Comparison of ENCODE assay signal across 11 cellular contexts in the genomic region with DNA sequence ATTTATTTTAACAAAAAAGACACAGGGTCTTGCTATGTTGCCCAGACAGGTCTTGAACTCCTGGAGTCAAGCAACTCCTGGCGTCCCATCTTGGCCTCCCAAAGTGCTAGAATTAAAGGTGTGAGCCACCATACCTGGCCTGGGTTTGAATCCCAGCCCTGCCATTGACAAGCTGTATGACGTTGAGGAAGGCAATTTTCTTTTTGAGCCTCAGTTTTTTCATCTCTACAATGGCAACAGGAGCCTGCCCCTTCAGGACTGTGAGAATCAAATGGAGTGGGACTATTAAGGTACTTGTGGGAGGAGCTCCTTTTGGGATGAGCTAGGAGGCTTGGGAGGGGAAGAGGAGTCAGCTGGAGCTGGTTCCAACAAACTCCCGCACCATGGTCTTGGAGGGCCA. TPM values are rescaled to one million over a fixed set of nuclear protein-coding genes. Genes with fewer than 3 reads are reported as not detected.
DNase-seq lines count a peak whose midpoint lies in the region; ATAC-seq and TF ChIP-seq lines count a peak whose summit lies in the region.
"Had no signal": no experiment of that assay in that cellular context is flagged by ENCODE, and none has a peak within 500 bp of the region (broad histone marks: within the 10 kb centered on the region; RNA-seq: fewer than 3 reads in every experiment).

No MANE protein-coding gene starts in this region.

- H3K79me2 ChIP-seq in osteoblast (ENCODE audit: insufficient read depth, low read length), result peaks cover 22% of the 10 kb centered on the region

- no peak overlapping the region for H2AFZ ChIP-seq in osteoblast (ENCODE audit: low read length)

- no peaks in the 10 kb centered on the region for H3K27me3 ChIP-seq in osteoblast (ENCODE audit: insufficient read depth, low read length)

- no peaks in the 10 kb centered on the region for H3K36me3 ChIP-seq in KOPT-K1 (ENCODE audit: insufficient read depth, low read length)
- H3K36me3 ChIP-seq in osteoblast (ENCODE audit: insufficient read depth, low read length), result no peaks in the 10 kb centered on the region
- H3K36me3 ChIP-seq: WERI-Rb-1 had no signal

- peaks cover 78% of the 10 kb centered on the region for H3K4me1 ChIP-seq in osteoblast (ENCODE audit: insufficient read depth, low read length)

- DNase-seq in coronary artery (ENCODE audit: low spot score) (peak; percentile 65), osteoblast (ENCODE audit: insufficient read length, low spot score, missing footprints) (no peak), NCI-H2171 (lab: John Stamatoyannopoulos, UW) (no peak)
- DNase-seq: SIG-M5, WERI-Rb-1 had no signal

- no peak overlapping the region for H3K4me2 ChIP-seq in osteoblast (ENCODE audit: insufficient read depth, low read length)

- no peak overlapping the region for H3K4me3 ChIP-seq in coronary artery
- H3K4me3 ChIP-seq in osteoblast (ENCODE audit: insufficient read depth, low read length), result no peak overlapping the region
- H3K4me3 ChIP-seq: GM12878 had no signal

- H3K9me3 ChIP-seq in KOPT-K1 (ENCODE audit: insufficient read depth, low read length, poor library complexity, severe bottlenecking), result no peaks in the 10 kb centered on the region
- H3K9me3 ChIP-seq in osteoblast (ENCODE audit: low read depth, low read length), result no peaks in the 10 kb centered on the region

- peak overlapping the region; percentile 69 for H3K27ac ChIP-seq in 22Rv1
- peak overlapping the region; percentile 64 for H3K27ac ChIP-seq in KOPT-K1 (ENCODE audit: low read depth, low read length, poor library complexity, severe bottlenecking)
- peak overlapping the region; percentile 81 to 92 for H3K27ac ChIP-seq in coronary artery
- H3K27ac ChIP-seq in osteoblast (ENCODE audit: low read depth, low read length), result peak overlapping the region; percentile 36
- H3K27ac ChIP-seq: WERI-Rb-1 had no signal

- TF ChIP-seq CTCF in 22Rv1 (IDR thresholded peaks at IDR 0.05) (no peak), coronary artery (IDR thresholded peaks at IDR 0.05) (no peak), osteoblast (IDR thresholded peaks at IDR 0.05; ENCODE audit: extremely low read depth, low read depth, low read length) (no peak)

- ATAC-seq in GM21515 (IDR thresholded peaks at IDR 0.05; ENCODE audit: unreplicated experiment), result no peak
- no peak for ATAC-seq in HG03378 (IDR thresholded peaks at IDR 0.05; ENCODE audit: unreplicated experiment)
- no peak for ATAC-seq in HG03432 (IDR thresholded peaks at IDR 0.05; ENCODE audit: unreplicated experiment)
- ATAC-seq: GM12878 had no signal

- peaks cover 8% of the 10 kb centered on the region for H4K20me1 ChIP-seq in osteoblast (ENCODE audit: insufficient read depth, low read length)

RNA-seq across cellular contexts. Expression of gene RARA, which starts 6.2 kb away (rescaled TPM):
- 31.1 and 32.4 TPM in 2 replicates for total RNA-seq in osteoblast

RNA-seq across cellular contexts. Expression of gene CDC6, which starts 27.5 kb away (rescaled TPM):
- 5.1 and 8.3 TPM in 2 replicates for total RNA-seq in osteoblast

RNA-seq across cellular contexts. Expression of gene GJD3, which starts 49.3 kb away (rescaled TPM):
- total RNA-seq in osteoblast, result 1.8 and 2.7 TPM in 2 replicates
- total RNA-seq: GM12878 had no signal

Comparison
In these comparisons a context has a peak if more than half of its experiments do, and no peak if none do; other contexts are left out.
1. H3K27ac ChIP-seq: peak in every context shown above with its lines; median percentile 86 in coronary artery; 69 in 22Rv1; 64 in KOPT-K1; 36 in osteoblast.